ENCODE assay signal across 13 cellular contexts in genomic region chr1:59554011-59554673, GRCh38.
"Had no signal": no experiment of that assay in that cellular context is flagged by ENCODE, and none has a peak within 500 bp of the region (broad histone marks: within the 10 kb centered on the region; RNA-seq: fewer than 3 reads in every experiment).

No MANE protein-coding gene starts in this region.

- H3K4me1 ChIP-seq: foreskin keratinocyte had no signal

- ATAC-seq: activated CD4-positive, CD25-positive, alpha-beta regulatory T cell treated with anti-CD3 and anti-CD28 coated beads, Interleukin-2, amount 50 U/mL, for 24 hours; activated naive CD4-positive, alpha-beta T cell treated with anti-CD3 and anti-CD28 coated beads, Interleukin-2, amount 50 U/mL, for 72 hours; foreskin keratinocyte; natural killer cell treated with Interleukin-12 subunit alpha and Interleukin-12 subunit beta and Interleukin-15 and Interleukin-18, amount 100 ng/mL, for 72 hours had no signal

- H3K27me3 ChIP-seq: dorsolateral prefrontal cortex, esophagus squamous epithelium, foreskin keratinocyte, ovary, upper lobe of left lung had no signal

- H3K4me3 Mint-ChIP-seq: activated T-cell treated with anti-CD3 and anti-CD28 coated beads, Interleukin-2, amount 50 U/mL, for 24 hours; natural killer cell treated with Interleukin-12 subunit alpha and Interleukin-12 subunit beta and Interleukin-15 and Interleukin-18, amount 100 ng/mL, for 72 hours had no signal

- H3K9me3 ChIP-seq: ovary had no signal

- H3K27ac Mint-ChIP-seq: activated naive CD4-positive, alpha-beta T cell treated with anti-CD3 and anti-CD28 coated beads, Interleukin-2, amount 50 U/mL, for 72 hours; activated T-cell treated with anti-CD3 and anti-CD28 coated beads, Interleukin-2, amount 50 U/mL, for 24 hours; natural killer cell treated with Interleukin-12 subunit alpha and Interleukin-12 subunit beta and Interleukin-15 and Interleukin-18, amount 100 ng/mL, for 72 hours had no signal

- DNase-seq: activated CD4-positive, alpha-beta T cell treated with anti-CD3 and anti-CD28 coated beads, Interleukin-2, amount 50 U/mL, for 4 hours; activated effector memory CD4-positive, alpha-beta T cell treated with Interleukin-2 at 50 U/mL for 16 hours; activated T-cell treated with anti-CD3 and anti-CD28 coated beads, Interleukin-2, amount 50 U/mL, for 24 hours; dorsolateral prefrontal cortex; esophagus squamous epithelium; foreskin keratinocyte; kidney glomerular epithelial cell had no signal

- H3K4me3 ChIP-seq: dorsolateral prefrontal cortex, esophagus squamous epithelium, ovary, skin epidermis, upper lobe of left lung had no signal

- H3K27ac ChIP-seq: dorsolateral prefrontal cortex, esophagus squamous epithelium, foreskin keratinocyte, ovary, skin epidermis, upper lobe of left lung had no signal

- H3K36me3 ChIP-seq: ovary had no signal

- H3K27me3 Mint-ChIP-seq: activated T-cell treated with anti-CD3 and anti-CD28 coated beads, Interleukin-2, amount 50 U/mL, for 24 hours; natural killer cell treated with Interleukin-12 subunit alpha and Interleukin-12 subunit beta and Interleukin-15 and Interleukin-18, amount 100 ng/mL, for 72 hours had no signal
